ENCODE assay signal across 9 cellular contexts in genomic region chr9:137083418-137084004, GRCh38. TPM values are rescaled to one million over a fixed set of nuclear protein-coding genes. Genes with fewer than 3 reads are reported as not detected.
A peak's percentile ranks its signal among the peaks of the same experiment; 100 is the strongest.
DNase-seq lines count a peak whose midpoint lies in the region; ATAC-seq, FAIRE-seq and TF ChIP-seq lines count a peak whose summit lies in the region.
"Had no signal": no experiment of that assay in that cellular context is flagged by ENCODE, and none has a peak within 500 bp of the region (broad histone marks: within the 10 kb centered on the region; RNA-seq: fewer than 3 reads in every experiment).

No MANE protein-coding gene starts in this region.

- DNase-seq in Caki2 (ENCODE audit: low read depth) (peak; percentile 97), LHCN-M2 (ENCODE audit: low read depth) (peak; percentile 98), K562 (ENCODE audit: extremely low read depth in 1 of 4, low spot score in 3 of 4) (peak; percentile 52 to 80 (median 58)), mesendoderm (peak; percentile 72), NOMO-1 (lab: John Stamatoyannopoulos, UW; ENCODE audit: unreplicated experiment in 2 of 2) (no peak), NCI-H1417 treated with DMSO at 0.1 percent for 48 hours (lab: John Stamatoyannopoulos, UW) (no peak)

- no peaks in the 10 kb centered on the region for H3K9me3 ChIP-seq in K562 (replicated peaks; ENCODE audit: control insufficient read depth, insufficient read depth, low read depth, low read length)
- H3K9me3 ChIP-seq: neutrophil had no signal

- peak overlapping the region; percentile 63; the same call in 2 of the 3 replicates for H3K27ac ChIP-seq in K562 (ENCODE audit: extremely low read depth, low read depth, low read length)
- H3K27ac ChIP-seq in mesendoderm (ENCODE audit: low read depth, low read length): no peak overlapping the region
- H3K27ac ChIP-seq: neutrophil had no signal

- in situ Hi-C loops in Caki2 (cut with HindIII; ENCODE audit: low pct_unique_long_range_greater_than_20kb, low sequenced_read_pairs): no loop called here
- in situ Hi-C loops in K562 (cut with MboI): no loop called here

- no peak overlapping the region for H4K5ac ChIP-seq in mesendoderm (ENCODE audit: low read length)

- H3K4me2 ChIP-seq in K562 (ENCODE audit: insufficient read depth, low read length) (peak overlapping the region; percentile 58), mesendoderm (ENCODE audit: low read length) (no peak overlapping the region)

- no peak for ATAC-seq in K562
- no peak for ATAC-seq in GM18519 (IDR thresholded peaks at IDR 0.05; ENCODE audit: low FRiP score, unreplicated experiment)
- no peak for ATAC-seq in HG02588 (IDR thresholded peaks at IDR 0.05; ENCODE audit: unreplicated experiment)

- H3K27me3 ChIP-seq in K562 (ENCODE audit: control insufficient read depth in 2 of 2, insufficient read depth in 2 of 2, low read length in 2 of 2): no peaks in the 10 kb centered on the region
- peaks cover 3% of the 10 kb centered on the region for H3K27me3 ChIP-seq in mesendoderm (ENCODE audit: insufficient read depth, low read length, poor library complexity)

- H2AFZ ChIP-seq in K562 (ENCODE audit: low read depth, low read length): peak overlapping the region; percentile 80

- TF ChIP-seq RAD21 in K562 (CRISPR knock-in tag; conservative IDR thresholded peaks at IDR 0.05 in 1 of 2, IDR thresholded peaks at IDR 0.05 in 1 of 2): no peak

- no peak overlapping the region for H3K4ac ChIP-seq in mesendoderm (ENCODE audit: low read depth, low read length)

- TF ChIP-seq EP300 in K562 (IDR thresholded peaks at IDR 0.05; ENCODE audit: low read length): peak; percentile 10; the same call in 1 of the 2 replicates

- H3K18ac ChIP-seq in mesendoderm (ENCODE audit: low read length): no peak overlapping the region

- H3K23ac ChIP-seq in mesendoderm (ENCODE audit: low read length): peak overlapping the region; percentile 66

- no peaks in the 10 kb centered on the region for H3K9me1 ChIP-seq in K562 (ENCODE audit: control insufficient read depth, insufficient read depth, low read length)

- CTCF ChIA-PET in K562 (lab: Yijun Ruan, JAX; ENCODE audit: low intra/inter-chr PET ratio): no interaction called here

- TF ChIP-seq POLR2A in K562 (conservative IDR thresholded peaks at IDR 0.05): 0 out of 2 replicates have a peak, but pooled peaks have one; percentile 22

- H2BK15ac ChIP-seq in mesendoderm (replicated peaks; ENCODE audit: low read depth): no peak overlapping the region

- H4K8ac ChIP-seq in mesendoderm (ENCODE audit: low read depth, low read length): no peak overlapping the region

- H3K79me2 ChIP-seq in K562 (ENCODE audit: control insufficient read depth, insufficient read depth, low read length) (peaks cover 24% of the 10 kb centered on the region; the same call in 2 of the 3 replicates), mesendoderm (ENCODE audit: control insufficient read depth, insufficient read depth, low read length) (no peaks in the 10 kb centered on the region)

- H3K9ac ChIP-seq in K562 (ENCODE audit: insufficient read depth in 1 of 2, low read depth in 2 of 2, low read length in 2 of 2) (peak overlapping the region; percentile 26 to 88; a peak in 3 of 4 replicates), mesendoderm (ENCODE audit: low read length) (no peak overlapping the region)

- H2AK5ac ChIP-seq in mesendoderm (ENCODE audit: low read length): no peak overlapping the region

- H3K36me3 ChIP-seq in K562 (ENCODE audit: control insufficient read depth, insufficient read depth, low read length) (peaks cover 13% of the 10 kb centered on the region), mesendoderm (ENCODE audit: control insufficient read depth, insufficient read depth, low read length) (no peaks in the 10 kb centered on the region)
- H3K36me3 ChIP-seq: neutrophil had no signal

- no peak overlapping the region for H3K4me3 ChIP-seq in K562
- no peak overlapping the region for H3K4me3 ChIP-seq in mesendoderm (ENCODE audit: low read length)

- no TSS peak for BruUV-seq in K562 (replicated peaks; lab: Mats Ljungman, UMichigan)

- H3K79me1 ChIP-seq in mesendoderm (ENCODE audit: low read length): no peaks in the 10 kb centered on the region

- peak; percentile 95 for FAIRE-seq in K562 (lab: Jason Lieb, UNC)

- H3K4me1 ChIP-seq in K562 (replicated peaks in 1 of 2; ENCODE audit: control insufficient read depth in 2 of 2, insufficient read depth in 2 of 2, low read length in 2 of 2) (peaks cover 32 to 82% of the 10 kb centered on the region in 2 experiments; a peak in 4 of 5 replicates), mesendoderm (ENCODE audit: control insufficient read depth, low read depth, low read length) (peaks cover 2% of the 10 kb centered on the region)

- no peak overlapping the region for H2BK5ac ChIP-seq in mesendoderm (ENCODE audit: low read length)

- no peaks in the 10 kb centered on the region for H4K20me1 ChIP-seq in K562 (replicated peaks; ENCODE audit: control insufficient read depth, insufficient read depth, low read length)

- no peak for TF ChIP-seq CTCF in K562 (IDR thresholded peaks at IDR 0.05 in 2 of 3, conservative IDR thresholded peaks at IDR 0.05 in 1 of 3; ENCODE audit: insufficient read depth in 2 of 3, low read depth in 1 of 3, low read length in 3 of 3)

- intact Hi-C loops in K562 (cut with micrococcal nuclease): no loop called here

- 25% methylated on average over 9 of the region's 10 CpGs for WGBS in K562 (ENCODE audit: insufficient coverage, low coverage, missing lambda C conversion rate)
- WGBS in mesendoderm (ENCODE audit: extremely low coverage, insufficient coverage, low lambda C conversion rate): no CpG with 5 or more reads among the region's 10 CpGs

- H2BK120ac ChIP-seq in mesendoderm (ENCODE audit: low read depth, low read length): no peak overlapping the region

- peak overlapping the region; percentile 25 for H3K56ac ChIP-seq in mesendoderm (ENCODE audit: low read length)

- POLR2A ChIA-PET in K562 (lab: Yijun Ruan, JAX): interaction anchor here (0.6 to 2.6 kb wide), 6 partner anchors 8 to 157 kb away, joined by 3 to 14 read pairs (median 3); partner anchors contain the start of genes SAPCD2 and TUBB4B

RNA-seq across cellular contexts. Expression of gene MAN1B1, which starts 3.3 kb away (rescaled TPM):
- total RNA-seq in Caki2 (2014; rRNA removed; shearing (Covaris generic); ENCODE audit: low replicate concordance): 52.2 and 79.4 TPM in 2 replicates
- total RNA-seq in LHCN-M2 (2014; rRNA removed): 78.4 and 92.8 TPM in 2 replicates
- 56.5 TPM for polyA plus RNA-seq in LHCN-M2 (2012)
- 158 and 355 TPM in 2 replicates for total RNA-seq in K562 (2011; cell fraction: chromatin; rRNA removed; ENCODE audit: low replicate concordance)
- total RNA-seq in K562 (2011; cell fraction: nucleolus; rRNA removed): 181 and 194 TPM in 2 replicates
- 119 and 136 TPM in 2 replicates for total RNA-seq in K562 (2011; cell fraction: nucleoplasm; rRNA removed)
- total RNA-seq in K562 (2014; rRNA removed): 30.1 and 35.1 TPM in 2 replicates
- total RNA-seq in K562 (2014; rRNA removed; fragmentation: Illumina TruSeq; extraction: Trizol): 14.4 and 14.8 TPM in 2 replicates
- total RNA-seq in K562 (2015; rRNA removed; fragmentation: Illumina TruSeq; extraction: Trizol): 21.0 and 21.6 TPM in 2 replicates
- 33.9 and 36.6 TPM in 2 replicates for total RNA-seq in K562 (2021)
- polyA plus RNA-seq in K562 (2011; rRNA removed): 27.3 and 40.1 TPM in 2 replicates
- 33.0 and 35.1 TPM in 2 replicates for polyA plus RNA-seq in K562 (2011; cell fraction: cytosol; rRNA removed)
- 128 and 134 TPM in 2 replicates for polyA plus RNA-seq in K562 (2011; cell fraction: nucleus; rRNA removed)
- polyA plus RNA-seq in K562 (2012): 25.3 and 58.7 TPM in 2 replicates
- 23.8 and 31.3 TPM in 2 replicates for polyA plus RNA-seq in K562 (2014; fragmentation: Illumina TruSeq; extraction: Trizol)
- under 1 TPM; 0.55 to 0.89 TPM for polyA plus RNA-seq in K562 (2014; fragmentation: Nextera tagmentation; extraction: Ambion mirVana)
- 29.6 and 33.6 TPM in 2 replicates for polyA plus RNA-seq in K562 (2014; rRNA removed)
- polyA minus RNA-seq in K562 (2011; rRNA and poly(A)+ RNA removed): 32.0 and 36.7 TPM in 2 replicates
- polyA minus RNA-seq in K562 (2011; cell fraction: cytosol; rRNA and poly(A)+ RNA removed): 17.1 and 24.8 TPM in 2 replicates
- polyA minus RNA-seq in K562 (2011; cell fraction: nucleus; rRNA and poly(A)+ RNA removed): 38.5 and 64.6 TPM in 2 replicates
- polyA plus RNA-seq in mesendoderm (2013, experiment 1 of 2): 17.9 TPM
- 17.2 TPM for polyA plus RNA-seq in mesendoderm (2013, experiment 2 of 2)

RNA-seq across cellular contexts. Expression of gene UAP1L1, which starts 6.2 kb away (rescaled TPM):
- 2.1 and 2.3 TPM in 2 replicates for total RNA-seq in Caki2 (2014; rRNA removed; shearing (Covaris generic); ENCODE audit: low replicate concordance)
- 13.6 and 17.6 TPM in 2 replicates for total RNA-seq in LHCN-M2 (2014; rRNA removed)
- 24.2 TPM for polyA plus RNA-seq in LHCN-M2 (2012)
- total RNA-seq in K562 (2011; cell fraction: chromatin; rRNA removed; ENCODE audit: low replicate concordance): 10.1 and 23.7 TPM in 2 replicates
- total RNA-seq in K562 (2011; cell fraction: nucleolus; rRNA removed): 16.3 and 18.0 TPM in 2 replicates
- total RNA-seq in K562 (2011; cell fraction: nucleoplasm; rRNA removed): 9.3 and 10.3 TPM in 2 replicates
- total RNA-seq in K562 (2014; rRNA removed): 3.7 and 5.1 TPM in 2 replicates
- total RNA-seq in K562 (2014; rRNA removed; fragmentation: Illumina TruSeq; extraction: Trizol): 1.5 and 1.6 TPM in 2 replicates
- 5.1 and 5.2 TPM in 2 replicates for total RNA-seq in K562 (2015; rRNA removed; fragmentation: Illumina TruSeq; extraction: Trizol)
- total RNA-seq in K562 (2021): 8.6 and 8.8 TPM in 2 replicates
- 1.5 and 3.0 TPM in 2 replicates for polyA plus RNA-seq in K562 (2011; rRNA removed)
- 2.4 and 2.6 TPM in 2 replicates for polyA plus RNA-seq in K562 (2011; cell fraction: cytosol; rRNA removed)
- polyA plus RNA-seq in K562 (2011; cell fraction: nucleus; rRNA removed): 17.8 and 18.3 TPM in 2 replicates
- 6.6 and 13.1 TPM in 2 replicates for polyA plus RNA-seq in K562 (2012)
- 5.2 and 5.3 TPM in 2 replicates for polyA plus RNA-seq in K562 (2014; fragmentation: Illumina TruSeq; extraction: Trizol)
- under 1 TPM; 0.20 to 0.29 TPM for polyA plus RNA-seq in K562 (2014; fragmentation: Nextera tagmentation; extraction: Ambion mirVana)
- 5.0 and 7.1 TPM in 2 replicates for polyA plus RNA-seq in K562 (2014; rRNA removed)
- 0.69 and 0.74 TPM in 2 replicates for polyA minus RNA-seq in K562 (2011; rRNA and poly(A)+ RNA removed)
- 1.4 and 1.5 TPM in 2 replicates for polyA minus RNA-seq in K562 (2011; cell fraction: cytosol; rRNA and poly(A)+ RNA removed)
- 3.0 and 4.1 TPM in 2 replicates for polyA minus RNA-seq in K562 (2011; cell fraction: nucleus; rRNA and poly(A)+ RNA removed)
- polyA plus RNA-seq in mesendoderm (2013, experiment 1 of 2): 0.67 TPM
- 0.63 TPM for polyA plus RNA-seq in mesendoderm (2013, experiment 2 of 2)

RNA-seq across cellular contexts. Expression of gene SAPCD2, which starts 13.2 kb away (rescaled TPM):
- 51.2 and 55.0 TPM in 2 replicates for total RNA-seq in Caki2 (2014; rRNA removed; shearing (Covaris generic); ENCODE audit: low replicate concordance)
- total RNA-seq in LHCN-M2 (2014; rRNA removed) (16.1 and 17.7 TPM in 2 replicates), K562 (2014; rRNA removed) (91.8 and 115 TPM in 2 replicates), K562 (2014; rRNA removed; fragmentation: Illumina TruSeq; extraction: Trizol) (13.1 and 15.8 TPM in 2 replicates), K562 (2015; rRNA removed; fragmentation: Illumina TruSeq; extraction: Trizol) (40.8 and 42.4 TPM in 2 replicates), K562 (2021) (72.1 and 78.8 TPM in 2 replicates)
- polyA plus RNA-seq in LHCN-M2 (2012): 5.4 TPM
- total RNA-seq in K562 (2011; cell fraction: chromatin; rRNA removed; ENCODE audit: low replicate concordance): 12.7 and 42.0 TPM in 2 replicates
- total RNA-seq in K562 (2011; cell fraction: nucleolus; rRNA removed): 49.3 and 51.2 TPM in 2 replicates
- total RNA-seq in K562 (2011; cell fraction: nucleoplasm; rRNA removed): 20.6 and 22.4 TPM in 2 replicates
- polyA plus RNA-seq in K562 (2011; rRNA removed) (18.8 and 24.2 TPM in 2 replicates), K562 (2014; fragmentation: Illumina TruSeq; extraction: Trizol) (18.3 and 41.2 TPM in 2 replicates), K562 (2014; fragmentation: Nextera tagmentation; extraction: Ambion mirVana) (1 to 10 TPM; 3.4 to 3.7 TPM), K562 (2014; rRNA removed) (56.5 and 67.8 TPM in 2 replicates)
- polyA plus RNA-seq in K562 (2011; cell fraction: cytosol; rRNA removed): 28.2 and 80.8 TPM in 2 replicates
- polyA plus RNA-seq in K562 (2011; cell fraction: nucleus; rRNA removed): 42.6 and 60.8 TPM in 2 replicates
- 27.0 and 33.0 TPM in 2 replicates for polyA plus RNA-seq in K562 (2012)
- polyA minus RNA-seq in K562 (2011; rRNA and poly(A)+ RNA removed): 6.7 and 11.1 TPM in 2 replicates
- 29.9 and 32.2 TPM in 2 replicates for polyA minus RNA-seq in K562 (2011; cell fraction: cytosol; rRNA and poly(A)+ RNA removed)
- 16.6 and 17.5 TPM in 2 replicates for polyA minus RNA-seq in K562 (2011; cell fraction: nucleus; rRNA and poly(A)+ RNA removed)
- polyA plus RNA-seq in mesendoderm (2013, experiment 1 of 2): 14.2 TPM
- 14.5 TPM for polyA plus RNA-seq in mesendoderm (2013, experiment 2 of 2)

RNA-seq across cellular contexts. Expression of gene ENTPD2, which starts 29.6 kb away (rescaled TPM):
- not detected in 2 replicates for total RNA-seq in Caki2 (2014; rRNA removed; shearing (Covaris generic); ENCODE audit: low replicate concordance)
- not detected in 2 replicates for total RNA-seq in LHCN-M2 (2014; rRNA removed)
- polyA plus RNA-seq in LHCN-M2 (2012): not detected
- total RNA-seq in K562 (2011; cell fraction: chromatin; rRNA removed; ENCODE audit: low replicate concordance): 1.2 and 5.3 TPM in 2 replicates
- total RNA-seq in K562 (2011; cell fraction: nucleolus; rRNA removed): 3.3 and 4.3 TPM in 2 replicates
- total RNA-seq in K562 (2011; cell fraction: nucleoplasm; rRNA removed): 2.6 and 2.9 TPM in 2 replicates
- total RNA-seq in K562 (2014; rRNA removed): 0.12 and 0.14 TPM in 2 replicates
- not detected in 2 replicates for total RNA-seq in K562 (2014; rRNA removed; fragmentation: Illumina TruSeq; extraction: Trizol)
- total RNA-seq in K562 (2015; rRNA removed; fragmentation: Illumina TruSeq; extraction: Trizol): not detected in 2 replicates
- total RNA-seq in K562 (2021): 0.60 and 0.85 TPM in 2 replicates
- 0.11 and 0.51 TPM in 2 replicates for polyA plus RNA-seq in K562 (2011; rRNA removed)
- 0.22 and 0.41 TPM in 2 replicates for polyA plus RNA-seq in K562 (2011; cell fraction: cytosol; rRNA removed)
- polyA plus RNA-seq in K562 (2011; cell fraction: nucleus; rRNA removed): 4.8 and 5.7 TPM in 2 replicates
- polyA plus RNA-seq in K562 (2012): 0.15 and 0.23 TPM in 2 replicates
- polyA plus RNA-seq in K562 (2014; fragmentation: Illumina TruSeq; extraction: Trizol): 0.17 and 0.21 TPM in 2 replicates
- under 1 TPM in 1 of 2 experiments, not detected in 1; 0.04 TPM for polyA plus RNA-seq in K562 (2014; fragmentation: Nextera tagmentation; extraction: Ambion mirVana)
- polyA plus RNA-seq in K562 (2014; rRNA removed): 0.22 TPM in 1 of 2 replicates, not detected in the other
- not detected in 2 replicates for polyA minus RNA-seq in K562 (2011; rRNA and poly(A)+ RNA removed)
- polyA minus RNA-seq in K562 (2011; cell fraction: cytosol; rRNA and poly(A)+ RNA removed): 0.57 and 1.3 TPM in 2 replicates
- polyA minus RNA-seq in K562 (2011; cell fraction: nucleus; rRNA and poly(A)+ RNA removed): 0.94 and 1.2 TPM in 2 replicates
- 0.58 TPM for polyA plus RNA-seq in mesendoderm (2013, experiment 1 of 2)
- polyA plus RNA-seq in mesendoderm (2013, experiment 2 of 2): 0.57 TPM

RNA-seq across cellular contexts. Expression of gene DPP7, which starts 31.0 kb away (rescaled TPM):
- total RNA-seq in Caki2 (2014; rRNA removed; shearing (Covaris generic); ENCODE audit: low replicate concordance): 118 and 163 TPM in 2 replicates
- 81.8 and 91.5 TPM in 2 replicates for total RNA-seq in LHCN-M2 (2014; rRNA removed)
- 92.4 TPM for polyA plus RNA-seq in LHCN-M2 (2012)
- 175 and 615 TPM in 2 replicates for total RNA-seq in K562 (2011; cell fraction: chromatin; rRNA removed; ENCODE audit: low replicate concordance)
- 837 and 852 TPM in 2 replicates for total RNA-seq in K562 (2011; cell fraction: nucleolus; rRNA removed)
- total RNA-seq in K562 (2011; cell fraction: nucleoplasm; rRNA removed): 311 and 347 TPM in 2 replicates
- total RNA-seq in K562 (2014; rRNA removed): 231 and 272 TPM in 2 replicates
- total RNA-seq in K562 (2014; rRNA removed; fragmentation: Illumina TruSeq; extraction: Trizol): 11.3 and 24.9 TPM in 2 replicates
- total RNA-seq in K562 (2015; rRNA removed; fragmentation: Illumina TruSeq; extraction: Trizol): 140 and 141 TPM in 2 replicates
- 311 and 322 TPM in 2 replicates for total RNA-seq in K562 (2021)
- 132 and 158 TPM in 2 replicates for polyA plus RNA-seq in K562 (2011; rRNA removed)
- 141 and 377 TPM in 2 replicates for polyA plus RNA-seq in K562 (2011; cell fraction: cytosol; rRNA removed)
- polyA plus RNA-seq in K562 (2011; cell fraction: nucleus; rRNA removed): 1,627 and 2,902 TPM in 2 replicates
- polyA plus RNA-seq in K562 (2012): 245 and 282 TPM in 2 replicates
- polyA plus RNA-seq in K562 (2014; fragmentation: Illumina TruSeq; extraction: Trizol): 48.4 and 105 TPM in 2 replicates
- polyA plus RNA-seq in K562 (2014; fragmentation: Nextera tagmentation; extraction: Ambion mirVana): 1 to 10 TPM in 1 of 2 experiments, under 1 TPM in 1; 0.99 to 4.1 TPM
- 352 and 365 TPM in 2 replicates for polyA plus RNA-seq in K562 (2014; rRNA removed)
- 9.4 and 25.8 TPM in 2 replicates for polyA minus RNA-seq in K562 (2011; rRNA and poly(A)+ RNA removed)
- polyA minus RNA-seq in K562 (2011; cell fraction: cytosol; rRNA and poly(A)+ RNA removed): 61.7 and 63.0 TPM in 2 replicates
- polyA minus RNA-seq in K562 (2011; cell fraction: nucleus; rRNA and poly(A)+ RNA removed): 112 and 134 TPM in 2 replicates
- 2.1 TPM for polyA plus RNA-seq in mesendoderm (2013, experiment 1 of 2)
- polyA plus RNA-seq in mesendoderm (2013, experiment 2 of 2): 2.4 TPM

Comparison
In these comparisons a context has a peak if more than half of its experiments do, and no peak if none do; other contexts are left out.
1. DNase-seq: peak in Caki2 (single experiment), LHCN-M2 (single experiment), K562 (4 of 4) and mesendoderm (single experiment); none in NOMO-1 (0 of 2) and NCI-H1417 treated with DMSO at 0.1 percent for 48 hours (single experiment).